In genomic region chr9:128101231-128101641, GRCh38 we compare ENCODE assay signal across 17 cellular contexts. TPM values are rescaled to one million over a fixed set of nuclear protein-coding genes. Genes with fewer than 3 reads are reported as not detected.
DNase-seq lines count a peak whose midpoint lies in the region; ATAC-seq, FAIRE-seq and TF ChIP-seq lines count a peak whose summit lies in the region.
"Had no signal": no experiment of that assay in that cellular context is flagged by ENCODE, and none has a peak within 500 bp of the region (broad histone marks: within the 10 kb centered on the region; RNA-seq: fewer than 3 reads in every experiment).

No MANE protein-coding gene starts in this region.

- POLR2A ChIA-PET in CD4-positive, alpha-beta T cell (lab: Charles Lee), result interaction anchor here (0.8 to 1.0 kb wide), 2 partner anchors 30 to 34 kb away, joined by 3 read pairs; partner anchors contain the start of gene NAIF1

- peak overlapping the region; percentile 20 for H3K27ac Mint-ChIP-seq in CD4-positive, alpha-beta T cell
- peak overlapping the region; percentile 62 for H3K27ac Mint-ChIP-seq in activated T-helper 17 cell treated with anti-CD3 and anti-CD28 coated beads, Interleukin-2, amount 50 U/mL, for 72 hours
- H3K27ac Mint-ChIP-seq: natural killer cell treated with Interleukin-12 subunit alpha and Interleukin-12 subunit beta and Interleukin-15 and Interleukin-18, amount 100 ng/mL, for 72 hours had no signal

- no peaks in the 10 kb centered on the region for H3K27me3 ChIP-seq in CD4-positive, alpha-beta T cell (ENCODE audit: control insufficient read depth, insufficient read depth, low read length)
- no peaks in the 10 kb centered on the region for H3K27me3 ChIP-seq in gastrocnemius medialis

- H3K27me3 Mint-ChIP-seq in CD4-positive, alpha-beta T cell, result no peaks in the 10 kb centered on the region
- no peaks in the 10 kb centered on the region for H3K27me3 Mint-ChIP-seq in activated T-helper 17 cell treated with anti-CD3 and anti-CD28 coated beads, Interleukin-2, amount 50 U/mL, for 72 hours
- H3K27me3 Mint-ChIP-seq: activated CD4-positive, alpha-beta memory T cell treated with anti-CD3 and anti-CD28 coated beads, Interleukin-2, amount 10 ng/mL, durations not matched to agents 7 days and 5 days; activated naive CD4-positive, alpha-beta T cell treated with anti-CD3 and anti-CD28 coated beads, Interleukin-2, amount 10 ng/mL, durations not matched to agents 7 days and 5 days; natural killer cell treated with Interleukin-12 subunit alpha and Interleukin-12 subunit beta and Interleukin-15 and Interleukin-18, amount 100 ng/mL, for 72 hours had no signal

- peak overlapping the region; percentile 70 to 86 (median 78) for H3K4me3 ChIP-seq in gastrocnemius medialis

- no peaks in the 10 kb centered on the region for H3K9me3 Mint-ChIP-seq in CD4-positive, alpha-beta T cell
- H3K9me3 Mint-ChIP-seq in activated T-helper 17 cell treated with anti-CD3 and anti-CD28 coated beads, Interleukin-2, amount 50 U/mL, for 72 hours, result no peaks in the 10 kb centered on the region
- H3K9me3 Mint-ChIP-seq: activated CD4-positive, alpha-beta memory T cell treated with anti-CD3 and anti-CD28 coated beads, Interleukin-2, amount 10 ng/mL, durations not matched to agents 7 days and 5 days; activated naive CD4-positive, alpha-beta T cell treated with anti-CD3 and anti-CD28 coated beads, Interleukin-2, amount 10 ng/mL, durations not matched to agents 7 days and 5 days; natural killer cell treated with Interleukin-12 subunit alpha and Interleukin-12 subunit beta and Interleukin-15 and Interleukin-18, amount 100 ng/mL, for 72 hours; T-helper 2 cell treated with Interferon-gamma antibody and Interleukin-4, amounts not matched to agents 5 μg/mL and 100 μg/mL, for 36 hours had no signal

- TF ChIP-seq POLR2A in gastrocnemius medialis (IDR thresholded peaks at IDR 0.05) (no peak), H54 (IDR thresholded peaks at IDR 0.05; ENCODE audit: low read depth, low read length) (no peak)

- no peak for FAIRE-seq in H54 (lab: Jason Lieb, UNC)
- FAIRE-seq: GM12891, urothelium cell line had no signal

- H3K36me3 Mint-ChIP-seq in CD4-positive, alpha-beta T cell (ENCODE audit: low read depth), result peaks cover 66% of the 10 kb centered on the region
- H3K36me3 Mint-ChIP-seq in activated T-helper 17 cell treated with anti-CD3 and anti-CD28 coated beads, Interleukin-2, amount 50 U/mL, for 72 hours (ENCODE audit: low read depth), result peaks cover 51% of the 10 kb centered on the region
- H3K36me3 Mint-ChIP-seq: natural killer cell treated with Interleukin-12 subunit alpha and Interleukin-12 subunit beta and Interleukin-15 and Interleukin-18, amount 100 ng/mL, for 72 hours had no signal

- ATAC-seq in CD4-positive, alpha-beta T cell (ENCODE audit: poor library complexity), result no peak
- no peak for ATAC-seq in activated T-helper 17 cell treated with anti-CD3 and anti-CD28 coated beads, Interleukin-2, amount 50 U/mL, for 72 hours (replicated peaks)
- no peak for ATAC-seq in gastrocnemius medialis
- ATAC-seq in sciatic nerve, result no peak
- ATAC-seq: natural killer cell treated with Interleukin-12 subunit alpha and Interleukin-12 subunit beta and Interleukin-15 and Interleukin-18, amount 100 ng/mL, for 72 hours had no signal

- intact Hi-C loops in CD4-positive, alpha-beta T cell (cut with DNase I, micrococcal nuclease), result loop anchor here in 1 of 2 experiments (5.0 to 10.0 kb wide), 2 partner anchors 46 to 149 kb away; no protein-coding TSS in a partner anchor
- intact Hi-C loops in gastrocnemius medialis (cut with DNase I; ENCODE audit: low total_unique reads) (loop anchor here (5.0 kb wide), 1 partner anchor 144 kb away; no protein-coding TSS in a partner anchor), sciatic nerve (cut with DNase I) (no loop called here)

- in situ Hi-C loops in gastrocnemius medialis (cut with MboI; ENCODE audit: low sequenced_read_pairs in 4 of 4), result loop anchor here in 3 of 4 donors (10.0 to 25.0 kb wide), 2 partner anchors 139 to 146 kb away; no protein-coding TSS in a partner anchor

- H3K4me3 Mint-ChIP-seq in CD4-positive, alpha-beta T cell, result no peak overlapping the region
- H3K4me3 Mint-ChIP-seq in activated T-helper 17 cell treated with anti-CD3 and anti-CD28 coated beads, Interleukin-2, amount 50 U/mL, for 72 hours, result no peak overlapping the region
- H3K4me3 Mint-ChIP-seq: activated CD4-positive, alpha-beta memory T cell treated with anti-CD3 and anti-CD28 coated beads, Interleukin-2, amount 10 ng/mL, durations not matched to agents 7 days and 5 days; activated naive CD4-positive, alpha-beta T cell treated with anti-CD3 and anti-CD28 coated beads, Interleukin-2, amount 10 ng/mL, durations not matched to agents 7 days and 5 days; natural killer cell treated with Interleukin-12 subunit alpha and Interleukin-12 subunit beta and Interleukin-15 and Interleukin-18, amount 100 ng/mL, for 72 hours; T-helper 2 cell treated with Interferon-gamma antibody and Interleukin-4, amounts not matched to agents 5 μg/mL and 100 μg/mL, for 36 hours had no signal

- peaks cover 62% of the 10 kb centered on the region for H3K4me1 Mint-ChIP-seq in CD4-positive, alpha-beta T cell (ENCODE audit: low read depth)
- peaks cover 19% of the 10 kb centered on the region for H3K4me1 Mint-ChIP-seq in activated T-helper 17 cell treated with anti-CD3 and anti-CD28 coated beads, Interleukin-2, amount 50 U/mL, for 72 hours

- H3K36me3 ChIP-seq in gastrocnemius medialis, result peaks cover 0 to 23% of the 10 kb centered on the region in 2 donors

- no peak for DNase-seq in CD4-positive, alpha-beta T cell
- DNase-seq in kidney glomerular epithelial cell (lab: John Stamatoyannopoulos, UW) (peak; percentile 9), gastrocnemius medialis (peak in 1 of 2 donors; percentile 42), sciatic nerve (ENCODE audit: low spot score) (no peak), H54 (ENCODE audit: insufficient read length, low spot score) (no peak), mucosa of gallbladder (ENCODE audit: low spot score) (no peak)
- no peak for DNase-seq in activated effector memory CD4-positive, alpha-beta T cell treated with anti-CD3 and anti-CD28 coated beads, Interleukin-2, amount 50 U/mL, for 16 hours
- DNase-seq: activated CD4-positive, alpha-beta memory T cell treated with anti-CD3 and anti-CD28 coated beads, Interleukin-2, amount 10 ng/mL, durations not matched to agents 7 days and 5 days; activated naive CD4-positive, alpha-beta T cell treated with anti-CD3 and anti-CD28 coated beads, Interleukin-2, amount 10 ng/mL, durations not matched to agents 7 days and 5 days; Karpas-422; NCI-H187 treated with DMSO at 0.1 percent for 48 hours; NCI-H748 treated with DMSO at 0.1 percent for 48 hours had no signal

- no peak for TF ChIP-seq CTCF in CD4-positive, alpha-beta T cell (IDR thresholded peaks at IDR 0.05)
- TF ChIP-seq CTCF in gastrocnemius medialis (IDR thresholded peaks at IDR 0.05 in 4 of 5, conservative IDR thresholded peaks at IDR 0.05 in 1 of 5), result no peak

- H3K4me1 ChIP-seq in gastrocnemius medialis, result peaks cover 68 to 74% of the 10 kb centered on the region in 2 donors

- H3K27ac ChIP-seq in CD4-positive, alpha-beta T cell (ENCODE audit: low read depth, low read length), result no peak overlapping the region
- peak overlapping the region; percentile 91 to 99 (median 98) for H3K27ac ChIP-seq in gastrocnemius medialis

- no peaks in the 10 kb centered on the region for H3K9me3 ChIP-seq in CD4-positive, alpha-beta T cell (ENCODE audit: control insufficient read depth, low read length)
- no peaks in the 10 kb centered on the region for H3K9me3 ChIP-seq in gastrocnemius medialis

- CTCF ChIA-PET in CD4-positive, alpha-beta T cell (lab: Charles Lee), result no interaction called here

RNA-seq across cellular contexts. Expression of gene PTGES2, which starts 26.3 kb away (rescaled TPM):
- total RNA-seq in CD4-positive, alpha-beta T cell, result 10 to 100 TPM; 43.7 to 43.8 TPM
- total RNA-seq in activated T-helper 17 cell treated with anti-CD3 and anti-CD28 coated beads, Interleukin-2, amount 50 U/mL, for 72 hours, result 10 to 100 TPM; 15.3 to 32.3 TPM
- total RNA-seq in gastrocnemius medialis, result 100 to 1,000 TPM in 3 of 4 donors, 10 to 100 TPM in 1; 95.2 to 266 (median 155) TPM
- total RNA-seq in sciatic nerve, result 33.8 TPM
- 61.5 TPM for total RNA-seq in mucosa of gallbladder

RNA-seq across cellular contexts. Expression of gene SLC25A25, which starts 33.2 kb away (rescaled TPM):
- total RNA-seq in CD4-positive, alpha-beta T cell, result 10 to 100 TPM; 16.9 to 17.7 TPM
- 10 to 100 TPM; 10.8 to 12.7 TPM for total RNA-seq in activated T-helper 17 cell treated with anti-CD3 and anti-CD28 coated beads, Interleukin-2, amount 50 U/mL, for 72 hours
- total RNA-seq in gastrocnemius medialis, result 10 to 100 TPM; 26.9 to 98.7 (median 46.0) TPM
- 21.0 TPM for total RNA-seq in sciatic nerve
- 77.7 TPM for total RNA-seq in mucosa of gallbladder

RNA-seq across cellular contexts. Expression of gene NAIF1, which starts 34.1 kb away (rescaled TPM):
- total RNA-seq in CD4-positive, alpha-beta T cell, result 10 to 100 TPM; 11.5 to 16.8 TPM
- total RNA-seq in activated T-helper 17 cell treated with anti-CD3 and anti-CD28 coated beads, Interleukin-2, amount 50 U/mL, for 72 hours, result 10 to 100 TPM in 1 of 2 donors, 1 to 10 TPM in 1; 9.0 to 15.0 TPM
- 1 to 10 TPM; 3.6 to 7.4 (median 6.9) TPM for total RNA-seq in gastrocnemius medialis
- 7.8 TPM for total RNA-seq in sciatic nerve
- 12.0 TPM for total RNA-seq in mucosa of gallbladder

RNA-seq across cellular contexts. Expression of gene LCN2, which starts 48.0 kb away (rescaled TPM):
- not detected for total RNA-seq in CD4-positive, alpha-beta T cell
- not detected for total RNA-seq in activated T-helper 17 cell treated with anti-CD3 and anti-CD28 coated beads, Interleukin-2, amount 50 U/mL, for 72 hours
- total RNA-seq in gastrocnemius medialis (under 1 TPM in 1 of 4 donors, not detected in 3; 1.00 TPM), sciatic nerve (6.0 TPM), mucosa of gallbladder (85.5 TPM)
- total RNA-seq: activated CD4-positive, alpha-beta memory T cell treated with anti-CD3 and anti-CD28 coated beads, Interleukin-2, amount 10 ng/mL, durations not matched to agents 7 days and 5 days; natural killer cell treated with Interleukin-12 subunit alpha and Interleukin-12 subunit beta and Interleukin-15 and Interleukin-18, amount 100 ng/mL, for 72 hours had no signal

RNA-seq across cellular contexts. Expression of gene BBLN, which starts 58.8 kb away (rescaled TPM):
- 10 to 100 TPM; 53.6 to 55.9 TPM for total RNA-seq in CD4-positive, alpha-beta T cell
- 10 to 100 TPM; 65.7 to 71.9 TPM for total RNA-seq in activated T-helper 17 cell treated with anti-CD3 and anti-CD28 coated beads, Interleukin-2, amount 50 U/mL, for 72 hours
- total RNA-seq in gastrocnemius medialis (100 to 1,000 TPM in 3 of 4 donors, 10 to 100 TPM in 1; 73.5 to 145 (median 132) TPM), sciatic nerve (42.1 TPM), mucosa of gallbladder (75.4 TPM)
